In the genomic region with DNA sequence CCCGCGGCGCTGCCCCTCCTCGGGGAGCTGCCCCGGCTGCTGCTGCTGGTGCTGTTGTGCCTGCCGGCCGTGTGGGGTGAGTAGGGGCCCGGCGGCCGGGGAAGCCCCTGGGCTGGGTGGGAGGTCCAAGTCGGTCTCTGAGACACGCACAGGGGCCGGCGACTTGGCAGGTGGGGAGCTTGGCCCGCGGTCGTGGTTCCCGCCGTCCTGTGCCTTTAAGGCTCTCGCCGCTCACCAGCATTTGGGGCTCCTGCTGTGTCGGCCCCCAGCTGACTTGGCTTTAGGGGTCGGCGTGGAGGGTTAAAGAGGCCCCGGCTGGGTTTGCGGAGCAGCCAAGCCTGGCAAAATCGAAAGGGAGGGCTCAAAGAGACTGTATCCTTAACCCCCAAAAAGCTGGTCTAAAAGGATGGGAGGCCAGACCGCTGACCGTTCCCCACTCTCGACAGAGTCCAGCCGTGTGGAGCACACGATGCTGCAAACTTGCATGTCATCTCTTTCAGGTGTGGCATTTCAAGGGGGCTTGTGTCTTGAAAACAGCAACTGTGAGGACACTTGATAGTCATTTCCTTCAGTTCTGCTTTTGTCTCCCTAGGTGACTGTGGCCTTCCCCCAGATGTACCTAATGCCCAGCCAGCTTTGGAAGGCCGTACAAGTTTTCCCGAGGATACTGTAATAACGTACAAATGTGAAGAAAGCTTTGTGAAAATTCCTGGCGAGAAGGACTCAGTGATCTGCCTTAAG, we compare ENCODE assay signal across 8 cellular contexts. TPM values are rescaled to one million over a fixed set of nuclear protein-coding genes. Genes with fewer than 3 reads are reported as not detected.
DNase-seq lines count a peak whose midpoint lies in the region; ATAC-seq and TF ChIP-seq lines count a peak whose summit lies in the region.

No MANE protein-coding gene starts in this region.

- TSS peak; percentile 62 for BruUV-seq in PC-9 (replicated peaks; lab: Mats Ljungman, UMichigan)

- H3K27ac ChIP-seq in GM23338 (ENCODE audit: low read depth) (peak overlapping the region; percentile 89), PC-9 (peak overlapping the region; percentile 80), colonic mucosa (peak overlapping the region; percentile 95), lung (ENCODE audit: low read depth in 1 of 2, low read length in 1 of 2) (peak overlapping the region; percentile 92 to 97)

- H3K4me1 Mint-ChIP-seq in GM23338 = peaks cover 11% of the 10 kb centered on the region
- H3K4me1 Mint-ChIP-seq in type B pancreatic cell (ENCODE audit: unreplicated experiment) = peaks cover 13% of the 10 kb centered on the region

- DNase-seq in Caki2 (ENCODE audit: low read depth) (peak; percentile 27), GM23338 (ENCODE audit: low spot score) (peak; percentile 55), PC-9 (no peak), colonic mucosa (no peak), lung (ENCODE audit: low spot score) (no peak), type B pancreatic cell (ENCODE audit: extremely low spot score, unreplicated experiment) (no peak), mesenteric fat pad (ENCODE audit: low spot score) (no peak)
- DNase-seq in stimulated activated CD4-positive, alpha-beta T cell treated with anti-CD3 and anti-CD28 coated beads, Interleukin-2, amount 100 ng/mL, for 24 hours = no peak

- H3K9me3 Mint-ChIP-seq in GM23338 (no peaks in the 10 kb centered on the region), type B pancreatic cell (no peaks in the 10 kb centered on the region)

- peak overlapping the region; percentile 85 to 93 for H3K9ac ChIP-seq in colonic mucosa (ENCODE audit: low read depth in 2 of 2, low read length in 2 of 2)

- H2AFZ ChIP-seq in GM23338 = peak overlapping the region; percentile 94
- H2AFZ ChIP-seq in PC-9 = peak overlapping the region; percentile 81

- H3F3A ChIP-seq in GM23338 (replicated peaks; ENCODE audit: low read depth) = no peaks in the 10 kb centered on the region
- peaks cover 11% of the 10 kb centered on the region for H3F3A ChIP-seq in PC-9 (ENCODE audit: insufficient read depth, low read depth)

- WGBS in lung, 2 donors = 1% methylated on average over 28 to 36 of the region's 36 CpGs

- peaks cover 5% of the 10 kb centered on the region for H3K27me3 Mint-ChIP-seq in GM23338 (ENCODE audit: insufficient read depth, low read depth, poor library complexity)
- peaks cover 11% of the 10 kb centered on the region for H3K27me3 Mint-ChIP-seq in type B pancreatic cell

- H4K20me1 ChIP-seq in GM23338 (replicated peaks; ENCODE audit: insufficient read depth) (peaks cover 2% of the 10 kb centered on the region), PC-9 (ENCODE audit: insufficient read depth) (0 out of 2 replicates have a peak, but pooled peaks cover 10% of the 10 kb centered on the region)

- TF ChIP-seq CTCF in GM23338 (conservative IDR thresholded peaks at IDR 0.05; ENCODE audit: low read depth in 2 of 2) (no peak), PC-9 (conservative IDR thresholded peaks at IDR 0.05) (no peak), colonic mucosa (IDR thresholded peaks at IDR 0.05) (no peak), lung (IDR thresholded peaks at IDR 0.05; ENCODE audit: control extremely low read depth, extremely low read depth) (no peak), type B pancreatic cell (conservative IDR thresholded peaks at IDR 0.05) (no peak)

- H3K79me2 ChIP-seq in GM23338 (replicated peaks; ENCODE audit: insufficient read depth) (peaks cover 11% of the 10 kb centered on the region), PC-9 (ENCODE audit: low read depth) (peaks cover 20% of the 10 kb centered on the region)

- H3K27me3 ChIP-seq in GM23338 (ENCODE audit: insufficient read depth) (no peaks in the 10 kb centered on the region), PC-9 (ENCODE audit: insufficient read depth, low read depth) (no peaks in the 10 kb centered on the region), colonic mucosa (no peaks in the 10 kb centered on the region), lung (ENCODE audit: control insufficient read depth, insufficient read depth) (no peaks in the 10 kb centered on the region)

- ATAC-seq in GM23338 (peak; percentile 59; the same call in 2 of the 3 replicates), lung (ENCODE audit: insufficient read depth, low FRiP score) (peak; percentile 6)

- H3K36me3 ChIP-seq in GM23338 (ENCODE audit: insufficient read depth) (peaks cover 15% of the 10 kb centered on the region; the same call in 1 of the 2 replicates), PC-9 (ENCODE audit: low read depth) (peaks cover 35% of the 10 kb centered on the region), colonic mucosa (no peaks in the 10 kb centered on the region), lung (ENCODE audit: control insufficient read depth in 2 of 2, insufficient read depth in 2 of 2, low read length in 2 of 2) (peaks cover 5 to 7% of the 10 kb centered on the region in 2 donors)

- intact Hi-C loops in PC-9 (cut with micrococcal nuclease; ENCODE audit: unreplicated experiment) = loop anchor here (1.0 to 10.0 kb wide), 8 partner anchors 40 to 297 kb away; a partner anchor contains a TSS
- intact Hi-C loops in colonic mucosa (cut with DNase I) = no loop called here

- in situ Hi-C loops in Caki2 (cut with HindIII; ENCODE audit: low pct_unique_long_range_greater_than_20kb, low sequenced_read_pairs) = no loop called here

- H3K4me2 ChIP-seq in GM23338 = peak overlapping the region; percentile 89
- peak overlapping the region; percentile 94 for H3K4me2 ChIP-seq in PC-9

- H3K9me2 ChIP-seq in GM23338 (ENCODE audit: insufficient read depth) = no peaks in the 10 kb centered on the region
- no peaks in the 10 kb centered on the region for H3K9me2 ChIP-seq in PC-9 (ENCODE audit: insufficient read depth)

- H3K4me3 ChIP-seq in GM23338 (peak overlapping the region; percentile 73), PC-9 (peak overlapping the region; percentile 67), colonic mucosa (peak overlapping the region; percentile 91), lung (peak overlapping the region; percentile 98)

- POLR2A ChIA-PET in PC-9 (lab: Charles Lee; ENCODE audit: unreplicated experiment) = interaction anchor here (0.6 to 1.4 kb wide), 10 partner anchors 23 to 307 kb away, joined by 3 to 8 read pairs (median 6); a partner anchor contains a TSS

- H3K4me1 ChIP-seq in GM23338 (ENCODE audit: insufficient read depth) (peaks cover 8% of the 10 kb centered on the region; the same call in 1 of the 2 replicates), PC-9 (replicated peaks; ENCODE audit: insufficient read depth) (peaks cover 43% of the 10 kb centered on the region), colonic mucosa (peaks cover 5% of the 10 kb centered on the region), lung (ENCODE audit: control insufficient read depth in 2 of 2, insufficient read depth in 2 of 2, low read length in 2 of 2) (peaks cover 0 to 8% of the 10 kb centered on the region in 2 donors)

- H3K4me3 Mint-ChIP-seq in GM23338 (peak overlapping the region; percentile 96), type B pancreatic cell (peak overlapping the region; percentile 97)

- CTCF ChIA-PET in PC-9 (lab: Charles Lee) = interaction anchor here (0.6 kb wide), 2 partner anchors 424 to 786 kb away, joined by 3 to 21 read pairs; no protein-coding TSS in a partner anchor

- H3K9me3 ChIP-seq in PC-9 (ENCODE audit: insufficient read depth, low read depth) (no peaks in the 10 kb centered on the region), colonic mucosa (no peaks in the 10 kb centered on the region), lung (ENCODE audit: control insufficient read depth in 2 of 2, insufficient read depth in 1 of 2, low read length in 1 of 2) (no peaks in the 10 kb centered on the region)

- H3K36me3 Mint-ChIP-seq in GM23338 (ENCODE audit: low read depth) (peaks cover 20% of the 10 kb centered on the region), type B pancreatic cell (peaks cover 9% of the 10 kb centered on the region)

- peak overlapping the region; percentile 99 for H3K27ac Mint-ChIP-seq in GM23338
- peak overlapping the region; percentile 100 for H3K27ac Mint-ChIP-seq in type B pancreatic cell

TF ChIP-seq in GM23338, 12 proteins besides CTCF, POLR2A, EP300 and RAD21 (continues in another document):
- TF ChIP-seq ZNF331 (CRISPR knock-in tag; IDR thresholded peaks at IDR 0.05; ENCODE audit: low read depth) = no peak
- no peak for TF ChIP-seq EZH2 (IDR thresholded peaks at IDR 0.05; ENCODE audit: low read depth, unreplicated experiment)
- TF ChIP-seq STAT1 (IDR thresholded peaks at IDR 0.05; ENCODE audit: unreplicated experiment) = no peak

RNA-seq across cellular contexts. Expression of a gene that starts 0.5 kb away (rescaled TPM):
- 26.4 and 38.0 TPM in 2 replicates for total RNA-seq in Caki2 (2014; rRNA removed; shearing (Covaris generic); ENCODE audit: low replicate concordance)
- total RNA-seq in GM23338 (2014; rRNA removed; shearing (Covaris generic)) = 17.6 and 18.5 TPM in 2 replicates
- polyA plus RNA-seq in GM23338 (2016; fragmentation: Nextera tagmentation; extraction: Ambion mirVana) (13.6 and 16.7 TPM in 2 replicates), lung (100 to 1,000 TPM; 243 to 267 TPM)
- total RNA-seq in PC-9 (2021) (45.9 and 46.4 TPM in 2 replicates), colonic mucosa (10 to 100 TPM; 49.4 to 70.7 TPM), lung (100 to 1,000 TPM; 160 to 293 TPM), type B pancreatic cell (ENCODE audit: low replicate concordance) (60.0 and 292 TPM in 2 replicates), mesenteric fat pad (82.3 TPM)

Comparison
In these comparisons a context has a peak if more than half of its experiments do, and no peak if none do; other contexts are left out.
1. DNase-seq: peak in Caki2 (single experiment) and GM23338 (single experiment); none in PC-9 (0 of 2), colonic mucosa (single experiment), lung (single experiment), type B pancreatic cell (single experiment), stimulated activated CD4-positive, alpha-beta T cell treated with anti-CD3 and anti-CD28 coated beads, Interleukin-2, amount 100 ng/mL, for 24 hours (0 of 2) and mesenteric fat pad (single experiment).
2. Peak in every context shown above with its lines, with median percentiles within 50 percentile points of each other: H3K27ac ChIP-seq and H3K4me3 ChIP-seq.